In the genomic region with DNA sequence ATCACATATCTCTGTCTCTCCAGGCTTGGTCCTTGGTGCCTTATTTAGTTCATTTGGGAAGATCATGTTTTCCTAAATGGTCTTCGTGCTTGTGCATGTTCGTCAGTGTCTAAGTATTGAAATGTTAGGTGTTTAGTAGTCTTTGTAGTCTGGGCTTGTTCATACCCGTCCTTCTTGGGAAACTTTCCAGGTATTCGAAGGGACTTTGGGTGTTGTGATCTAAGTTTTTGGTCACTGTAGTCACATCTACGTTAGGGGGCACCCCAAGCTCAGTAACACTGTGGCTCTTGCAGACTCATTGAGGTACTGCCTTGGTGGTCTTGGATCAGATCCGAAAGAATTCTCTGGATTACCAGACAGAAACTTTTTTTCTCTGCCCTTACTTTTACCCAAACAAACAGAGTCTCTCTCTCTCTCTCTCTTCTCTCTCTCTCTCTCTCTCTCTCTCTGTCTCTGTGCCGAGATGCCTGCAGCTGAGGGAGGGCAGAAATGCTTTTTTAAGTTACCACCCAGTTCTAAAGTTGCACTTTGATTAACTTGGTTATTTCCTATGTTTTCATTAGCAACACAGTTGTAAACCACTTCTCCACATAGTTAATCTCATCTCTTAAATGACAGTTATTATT, we compare ENCODE assay signal across 8 cellular contexts.
DNase-seq lines count a peak whose midpoint lies in the region; ATAC-seq, FAIRE-seq and TF ChIP-seq lines count a peak whose summit lies in the region.

No MANE protein-coding gene starts in this region.

- H3K79me2 ChIP-seq in H1 (ENCODE audit: control insufficient read depth in 1 of 2, insufficient read depth in 2 of 2, low read length in 2 of 2) (no peaks in the 10 kb centered on the region), osteoblast (ENCODE audit: insufficient read depth, low read length) (no peaks in the 10 kb centered on the region)

- H3K23me2 ChIP-seq in H1 (ENCODE audit: low read depth, low read length): no peaks in the 10 kb centered on the region

- TF ChIP-seq EP300 in H1 (IDR thresholded peaks at IDR 0.05; ENCODE audit: borderline replicate concordance in 1 of 2, low read depth in 2 of 2, low read length in 2 of 2): no peak

- no peak overlapping the region for H3K4ac ChIP-seq in H1 (replicated peaks; ENCODE audit: insufficient read length, low read depth, low read length)

- no peak overlapping the region for H2BK20ac ChIP-seq in H1 (ENCODE audit: low read length)

- no peak for ATAC-seq in GM21825 (IDR thresholded peaks at IDR 0.05; ENCODE audit: unreplicated experiment)
- no peak for ATAC-seq in HG03280 (IDR thresholded peaks at IDR 0.05; ENCODE audit: unreplicated experiment)

- H4K20me1 ChIP-seq in H1 (replicated peaks in 1 of 2; ENCODE audit: control insufficient read depth in 1 of 2, insufficient read depth in 2 of 2, low read length in 2 of 2): no peaks in the 10 kb centered on the region
- no peaks in the 10 kb centered on the region for H4K20me1 ChIP-seq in osteoblast (ENCODE audit: insufficient read depth, low read length)

- no peaks in the 10 kb centered on the region for H3K36me3 ChIP-seq in H1 (ENCODE audit: control insufficient read depth in 2 of 4, insufficient read depth in 4 of 4, low read length in 3 of 4)
- no peaks in the 10 kb centered on the region for H3K36me3 ChIP-seq in osteoblast (ENCODE audit: insufficient read depth, low read length)

- H4K5ac ChIP-seq in H1 (ENCODE audit: insufficient read length, low read depth, low read length): no peak overlapping the region

- no peaks in the 10 kb centered on the region for H3K27me3 ChIP-seq in H1 (replicated peaks in 1 of 4; ENCODE audit: control insufficient read depth in 3 of 4, extremely low read depth in 1 of 4, insufficient read depth in 3 of 4, low read length in 3 of 4)
- peaks cover 7% of the 10 kb centered on the region for H3K27me3 ChIP-seq in osteoblast (ENCODE audit: insufficient read depth, low read length)

- H3K56ac ChIP-seq in H1 (replicated peaks; ENCODE audit: insufficient read length, low read depth, low read length): no peak overlapping the region

- no peak for TF ChIP-seq POLR2A in H1 (IDR thresholded peaks at IDR 0.05; ENCODE audit: control extremely low read depth in 1 of 2, low read depth in 2 of 2, low read length in 2 of 2)

- peak; percentile 83 to 88 for TF ChIP-seq RAD21 in H1 (IDR thresholded peaks at IDR 0.05 in 1 of 2, conservative IDR thresholded peaks at IDR 0.05 in 1 of 2; ENCODE audit: low read depth in 2 of 2, low read length in 2 of 2)

- H3K14ac ChIP-seq in H1 (ENCODE audit: insufficient read length): no peak overlapping the region

- H4K8ac ChIP-seq in H1 (ENCODE audit: extremely low read depth, insufficient read depth, low read length): no peak overlapping the region

- no peak overlapping the region for H3K9ac ChIP-seq in H1 (replicated peaks in 1 of 4; ENCODE audit: extremely low read depth in 1 of 4, low read depth in 3 of 4, low read length in 3 of 4)

- H2BK15ac ChIP-seq in H1 (ENCODE audit: low read length): no peak overlapping the region

- H3K18ac ChIP-seq in H1 (ENCODE audit: extremely low read depth, low read length): no peak overlapping the region

- H3K9me3 ChIP-seq in H1 (ENCODE audit: insufficient read depth in 2 of 2, low read depth in 1 of 2, low read length in 1 of 2) (no peaks in the 10 kb centered on the region), osteoblast (ENCODE audit: low read depth, low read length) (no peaks in the 10 kb centered on the region)

- TF ChIP-seq CTCF in H1 (IDR thresholded peaks at IDR 0.05; ENCODE audit: control extremely low read depth in 1 of 3, insufficient read depth in 1 of 3, low read depth in 1 of 3, low read length in 3 of 3) (peak in 2 of 3 experiments; percentile 55 to 61; a peak in 3 of 4 replicates), osteoblast (IDR thresholded peaks at IDR 0.05; ENCODE audit: extremely low read depth, low read depth, low read length) (peak; percentile 40)

- H4K91ac ChIP-seq in H1 (replicated peaks; ENCODE audit: insufficient read length, low read length): no peak overlapping the region

- no peak overlapping the region for H2BK120ac ChIP-seq in H1 (replicated peaks; ENCODE audit: low read depth, low read length)

- POLR2A ChIA-PET in H1 (lab: Charles Lee; ENCODE audit: partially characterized antibody): interaction anchor here (1.0 kb wide), 1 partner anchor 28 kb away, joined by 4 read pairs; no protein-coding TSS in a partner anchor

- whole genome bisulfite sequencing in H1 (ENCODE audit: extremely low coverage in 1 of 2, insufficient coverage in 1 of 2, insufficient read length in 1 of 2, insufficient replicate concordance in 2 of 2, low coverage in 1 of 2, low lambda C conversion rate in 2 of 2, missing lambda C conversion rate in 1 of 2), 2 experiments: 33% methylated on average over 7 of the region's 7 CpGs; no CpG with 5 or more reads in 1 of the 2 experiments

- H2AK5ac ChIP-seq in H1 (ENCODE audit: low read depth, low read length): no peak overlapping the region

- no peaks in the 10 kb centered on the region for H3K4me1 ChIP-seq in H1 (replicated peaks in 1 of 4; ENCODE audit: control insufficient read depth in 3 of 4, insufficient read depth in 4 of 4, low read length in 3 of 4)
- no peaks in the 10 kb centered on the region for H3K4me1 ChIP-seq in osteoblast (ENCODE audit: insufficient read depth, low read length)

- H3K4me3 ChIP-seq in H1 (ENCODE audit: extremely low read depth in 1 of 4, insufficient read depth in 2 of 4, low read depth in 3 of 4, low read length in 4 of 4) (no peak overlapping the region), osteoblast (ENCODE audit: insufficient read depth, low read length) (no peak overlapping the region)

- peak; percentile 16 for DNase-seq in activated CD8-positive, alpha-beta memory T cell treated with anti-CD3 and anti-CD28 coated beads, Interleukin-2, amount 50 U/mL, for 4 hours
- no peak for DNase-seq in activated CD8-positive, alpha-beta memory T cell treated with anti-CD3 and anti-CD28 coated beads, Interleukin-2, amount 50 U/mL, for 48 hours
- DNase-seq in NCI-H69 (lab: John Stamatoyannopoulos, UW) (peak; percentile 20), H1 (ENCODE audit: low read depth in 1 of 2, low spot score in 2 of 2) (peak in 1 of 2 experiments; percentile 46), osteoblast (ENCODE audit: insufficient read length, low spot score, missing footprints) (no peak), cortex of kidney (lab: John Stamatoyannopoulos, UW) (no peak)

- H3K27ac ChIP-seq in H1 (ENCODE audit: low read depth, low read length) (no peak overlapping the region), osteoblast (ENCODE audit: low read depth, low read length) (no peak overlapping the region)

- H3K23ac ChIP-seq in H1 (ENCODE audit: insufficient read length): no peak overlapping the region

- CTCF ChIA-PET in H1 (lab: Charles Lee; ENCODE audit: partially characterized antibody): interaction anchor here (0.7 to 1.6 kb wide), 13 partner anchors 11 to 182 kb away, joined by 3 to 9 read pairs (median 4); no protein-coding TSS in a partner anchor

- H2BK5ac ChIP-seq in H1 (ENCODE audit: low read depth, low read length): no peak overlapping the region

- no peak overlapping the region for H2BK12ac ChIP-seq in H1 (ENCODE audit: low read depth, low read length)

- H2AFZ ChIP-seq in H1 (ENCODE audit: low read length): peak overlapping the region; percentile 44
- no peak overlapping the region for H2AFZ ChIP-seq in osteoblast (ENCODE audit: low read length)

- H3K79me1 ChIP-seq in H1 (ENCODE audit: low read depth, low read length): no peaks in the 10 kb centered on the region

- H3K4me2 ChIP-seq in H1 (ENCODE audit: insufficient read depth in 1 of 2, low read depth in 2 of 2, low read length in 2 of 2): no peak overlapping the region
- peak overlapping the region; percentile 52 for H3K4me2 ChIP-seq in osteoblast (ENCODE audit: insufficient read depth, low read length)

- peak; percentile 78 for FAIRE-seq in H1 (lab: Jason Lieb, UNC)

TF ChIP-seq in H1, 55 proteins besides CTCF, POLR2A, EP300 and RAD21:
- TF ChIP-seq HDAC2 (IDR thresholded peaks at IDR 0.05; ENCODE audit: borderline replicate concordance in 1 of 2, low read depth in 2 of 2, low read length in 2 of 2) (no peak), JUN (IDR thresholded peaks at IDR 0.05; ENCODE audit: low read depth, low read length) (no peak), EZH2 (IDR thresholded peaks at IDR 0.05; ENCODE audit: low read depth, low read length, severe bottlenecking) (no peak), NRF1 (IDR thresholded peaks at IDR 0.05; ENCODE audit: low read depth, low read length) (no peak), SP4 (IDR thresholded peaks at IDR 0.05; ENCODE audit: low read length) (no peak), MAFK (IDR thresholded peaks at IDR 0.05; ENCODE audit: low read depth, low read length) (no peak), RNF2 (IDR thresholded peaks at IDR 0.05; ENCODE audit: borderline replicate concordance, low read depth, low read length, missing control alignments, poor library complexity, severe bottlenecking) (no peak), GTF2F1 (IDR thresholded peaks at IDR 0.05; ENCODE audit: borderline replicate concordance, low read depth, low read length) (no peak), TEAD4 (IDR thresholded peaks at IDR 0.05; ENCODE audit: low read depth, low read length) (no peak), POLR2AphosphoS5 (IDR thresholded peaks at IDR 0.05; ENCODE audit: low read depth, low read length) (no peak), KDM4A (IDR thresholded peaks at IDR 0.05; ENCODE audit: low read depth, low read length, severe bottlenecking) (no peak), SIN3A (conservative IDR thresholded peaks at IDR 0.05 in 1 of 2, IDR thresholded peaks at IDR 0.05 in 1 of 2; ENCODE audit: low read depth in 1 of 2, low read length in 2 of 2) (no peak), CEBPB (IDR thresholded peaks at IDR 0.05; ENCODE audit: low read depth, low read length) (no peak), SIRT6 (IDR thresholded peaks at IDR 0.05; ENCODE audit: low read length) (no peak), CREB1 (IDR thresholded peaks at IDR 0.05) (no peak), SAP30 (IDR thresholded peaks at IDR 0.05; ENCODE audit: insufficient read depth, insufficient replicate concordance, low read length) (no peak), ASH2L (IDR thresholded peaks at IDR 0.05; ENCODE audit: low read length) (no peak), RBBP5 (IDR thresholded peaks at IDR 0.05; ENCODE audit: borderline replicate concordance, low read depth, low read length) (no peak)
- TF ChIP-seq, protein P1, sequence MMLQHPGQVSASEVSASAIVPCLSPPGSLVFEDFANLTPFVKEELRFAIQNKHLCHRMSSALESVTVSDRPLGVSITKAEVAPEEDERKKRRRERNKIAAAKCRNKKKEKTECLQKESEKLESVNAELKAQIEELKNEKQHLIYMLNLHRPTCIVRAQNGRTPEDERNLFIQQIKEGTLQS (IDR thresholded peaks at IDR 0.05; ENCODE audit: insufficient read depth, low read depth, low read length): no peak

Comparison
In these comparisons a context has a peak if more than half of its experiments do, and no peak if none do; other contexts are left out.
1. DNase-seq: peak in activated CD8-positive, alpha-beta memory T cell treated with anti-CD3 and anti-CD28 coated beads, Interleukin-2, amount 50 U/mL, for 4 hours (single experiment) and NCI-H69 (single experiment); none in activated CD8-positive, alpha-beta memory T cell treated with anti-CD3 and anti-CD28 coated beads, Interleukin-2, amount 50 U/mL, for 48 hours (single experiment), osteoblast (single experiment) and cortex of kidney (single experiment).